11 cellular contexts compared by ENCODE assay signal in the genomic region with DNA sequence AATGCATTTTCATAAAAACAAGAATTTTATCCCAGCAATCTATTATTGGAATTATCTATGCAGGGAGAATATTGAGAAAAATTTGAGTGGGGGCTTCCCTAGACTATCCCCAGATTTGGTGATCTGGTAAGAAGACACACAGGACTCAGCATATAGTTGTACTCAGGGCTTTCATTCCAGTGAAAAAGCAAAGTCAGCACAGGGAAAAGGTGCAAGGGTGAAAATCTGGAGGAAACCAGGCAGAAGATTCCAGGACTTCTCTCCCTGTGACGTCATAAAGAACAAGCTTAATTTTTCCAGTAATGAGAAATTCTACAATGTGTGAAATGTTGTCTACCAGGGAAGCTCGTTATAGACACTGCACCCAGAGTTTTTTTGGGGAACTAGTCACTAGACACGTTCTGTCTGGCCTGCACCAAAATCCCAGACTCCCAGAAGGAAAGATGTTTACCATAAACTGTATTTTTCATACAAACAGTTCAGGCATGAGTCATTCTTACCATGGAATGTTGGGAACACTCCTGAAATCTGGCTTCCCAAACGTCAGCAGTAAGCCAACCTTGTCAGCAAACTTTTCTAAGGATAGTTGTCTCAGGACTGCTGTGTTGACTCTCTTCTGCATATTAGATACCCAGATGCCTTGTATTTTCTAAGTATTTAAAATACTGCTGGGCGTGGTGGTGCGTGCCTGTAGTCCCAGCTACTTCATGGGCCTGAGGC.
A peak's percentile ranks its signal among the peaks of the same experiment; 100 is the strongest.
DNase-seq lines count a peak whose midpoint lies in the region; ATAC-seq and TF ChIP-seq lines count a peak whose summit lies in the region.
"Had no signal": no experiment of that assay in that cellular context is flagged by ENCODE, and none has a peak within 500 bp of the region (broad histone marks: within the 10 kb centered on the region; RNA-seq: fewer than 3 reads in every experiment).

No MANE protein-coding gene starts in this region.

- no peaks in the 10 kb centered on the region for H3K27me3 Mint-ChIP-seq in endothelial cell (ENCODE audit: unreplicated experiment)
- no peaks in the 10 kb centered on the region for H3K27me3 Mint-ChIP-seq in T-helper 2 cell treated with Interferon-gamma antibody and Interleukin-4, amounts not matched to agents 5 μg/mL and 100 μg/mL, for 36 hours (ENCODE audit: low read depth)
- H3K27me3 Mint-ChIP-seq: activated naive CD8-positive, alpha-beta T cell treated with anti-CD3 and anti-CD28 coated beads for 36 hours had no signal

- no peak overlapping the region for H3K4me3 ChIP-seq in RWPE2 (ENCODE audit: severe bottlenecking)
- H3K4me3 ChIP-seq: K562 had no signal

- H3K4me3 Mint-ChIP-seq in endothelial cell (ENCODE audit: unreplicated experiment): no peak overlapping the region
- H3K4me3 Mint-ChIP-seq in T-helper 2 cell treated with Interferon-gamma antibody and Interleukin-4, amounts not matched to agents 5 μg/mL and 100 μg/mL, for 36 hours: no peak overlapping the region
- H3K4me3 Mint-ChIP-seq: activated naive CD8-positive, alpha-beta T cell treated with anti-CD3 and anti-CD28 coated beads for 36 hours had no signal

- no peaks in the 10 kb centered on the region for H3K9me3 ChIP-seq in RWPE2 (ENCODE audit: severe bottlenecking)

- H3K27me3 ChIP-seq in RWPE2 (ENCODE audit: insufficient read depth, poor library complexity, severe bottlenecking): no peaks in the 10 kb centered on the region

- in situ Hi-C loops in Caki2 (cut with HindIII; ENCODE audit: low pct_unique_long_range_greater_than_20kb, low sequenced_read_pairs): no loop called here

- H3K36me3 Mint-ChIP-seq in endothelial cell (ENCODE audit: low read depth, unreplicated experiment): peaks cover 42% of the 10 kb centered on the region
- H3K36me3 Mint-ChIP-seq in T-helper 2 cell treated with Interferon-gamma antibody and Interleukin-4, amounts not matched to agents 5 μg/mL and 100 μg/mL, for 36 hours (ENCODE audit: low read depth): peaks cover 36% of the 10 kb centered on the region

- no peaks in the 10 kb centered on the region for H3K9me3 Mint-ChIP-seq in endothelial cell (ENCODE audit: unreplicated experiment)
- H3K9me3 Mint-ChIP-seq in T-helper 2 cell treated with Interferon-gamma antibody and Interleukin-4, amounts not matched to agents 5 μg/mL and 100 μg/mL, for 36 hours: no peaks in the 10 kb centered on the region

- ATAC-seq in RWPE2 (ENCODE audit: low read depth) (peak; percentile 86), omental fat pad (ENCODE audit: low FRiP score) (peak; percentile 59)
- ATAC-seq: K562 had no signal

- no peak overlapping the region for H3K27ac Mint-ChIP-seq in endothelial cell (ENCODE audit: unreplicated experiment)
- H3K27ac Mint-ChIP-seq in T-helper 2 cell treated with Interferon-gamma antibody and Interleukin-4, amounts not matched to agents 5 μg/mL and 100 μg/mL, for 36 hours: no peak overlapping the region
- H3K27ac Mint-ChIP-seq: activated naive CD8-positive, alpha-beta T cell treated with anti-CD3 and anti-CD28 coated beads for 36 hours had no signal

- peak overlapping the region; percentile 61 for H3K27ac ChIP-seq in RWPE2 (ENCODE audit: poor library complexity, severe bottlenecking)

- H3K36me3 ChIP-seq in RWPE2 (ENCODE audit: low read depth): peaks cover 50% of the 10 kb centered on the region

- DNase-seq in Caki2 (ENCODE audit: low read depth): peak; percentile 30
- no peak for DNase-seq in RWPE2 (ENCODE audit: low spot score)
- peak; percentile 92 for DNase-seq in fibroblast of peridontal ligament (ENCODE audit: extremely low read depth)
- no peak for DNase-seq in omental fat pad (ENCODE audit: low spot score)
- DNase-seq in NCI-H1048 (lab: John Stamatoyannopoulos, UW): no peak
- DNase-seq in endothelial cell (ENCODE audit: low spot score): no peak
- no peak for DNase-seq in T-helper 2 cell treated with Interferon-gamma antibody and Interleukin-4, amounts not matched to agents 5 μg/mL and 100 μg/mL, for 36 hours (ENCODE audit: low spot score)
- no peak for DNase-seq in activated naive CD4-positive, alpha-beta T cell treated with Interleukin-2 at 50 U/mL for 16 hours
- DNase-seq: activated naive CD8-positive, alpha-beta T cell treated with anti-CD3 and anti-CD28 coated beads for 36 hours; SHP77 treated with DMSO at 0.1 percent for 48 hours had no signal

- no peak for TF ChIP-seq CTCF in RWPE2 (IDR thresholded peaks at IDR 0.05; ENCODE audit: poor library complexity, severe bottlenecking)
- TF ChIP-seq CTCF in omental fat pad (IDR thresholded peaks at IDR 0.05): no peak
- TF ChIP-seq CTCF in endothelial cell (IDR thresholded peaks at IDR 0.05; ENCODE audit: unreplicated experiment): no peak

- peaks cover 4% of the 10 kb centered on the region for H3K4me1 Mint-ChIP-seq in endothelial cell (ENCODE audit: unreplicated experiment)
- no peaks in the 10 kb centered on the region for H3K4me1 Mint-ChIP-seq in T-helper 2 cell treated with Interferon-gamma antibody and Interleukin-4, amounts not matched to agents 5 μg/mL and 100 μg/mL, for 36 hours (ENCODE audit: low read depth)
- H3K4me1 Mint-ChIP-seq: activated naive CD8-positive, alpha-beta T cell treated with anti-CD3 and anti-CD28 coated beads for 36 hours had no signal

- H3K4me1 ChIP-seq in RWPE2 (ENCODE audit: insufficient read depth, poor library complexity, severe bottlenecking): peaks cover 18% of the 10 kb centered on the region

Comparison
In these comparisons a context has a peak if more than half of its experiments do, and no peak if none do; other contexts are left out.
1. DNase-seq: peak in Caki2 (single experiment) and fibroblast of peridontal ligament (single experiment); none in RWPE2 (single experiment), omental fat pad (single experiment), NCI-H1048 (single experiment), endothelial cell (single experiment), T-helper 2 cell treated with Interferon-gamma antibody and Interleukin-4, amounts not matched to agents 5 μg/mL and 100 μg/mL, for 36 hours (single experiment) and activated naive CD4-positive, alpha-beta T cell treated with Interleukin-2 at 50 U/mL for 16 hours (single experiment).